In genomic region chr6:100904316-100904715, GRCh38 we compare ENCODE assay signal across 23 cellular contexts. TPM values are rescaled to one million over a fixed set of nuclear protein-coding genes. Genes with fewer than 3 reads are reported as not detected.
A peak's percentile ranks its signal among the peaks of the same experiment; 100 is the strongest.
DNase-seq lines count a peak whose midpoint lies in the region; ATAC-seq and TF ChIP-seq lines count a peak whose summit lies in the region.
"Had no signal": no experiment of that assay in that cellular context is flagged by ENCODE, and none has a peak within 500 bp of the region (broad histone marks: within the 10 kb centered on the region; RNA-seq: fewer than 3 reads in every experiment).

No MANE protein-coding gene starts in this region.

- H3K4me3 Mint-ChIP-seq in Calu3 (ENCODE audit: low read depth, unreplicated experiment) = peak overlapping the region; percentile 16
- H3K4me3 Mint-ChIP-seq: CD14-positive monocyte; CD4-positive, alpha-beta memory T cell; GM23338; H9 had no signal

- TF ChIP-seq CTCF in Calu3 (IDR thresholded peaks at IDR 0.05; ENCODE audit: unreplicated experiment) (no peak), foreskin keratinocyte (conservative IDR thresholded peaks at IDR 0.05) (no peak), mucosa of descending colon (IDR thresholded peaks at IDR 0.05) (no peak)

- H3K4me3 ChIP-seq in mucosa of descending colon = no peak overlapping the region
- H3K4me3 ChIP-seq: A549; BLaER1 treated with 17β-estradiol and CSF1 and Interleukin-3, amounts not matched to agents 10 nM and 100 nM; GM12878; GM23338 had no signal

- no peaks in the 10 kb centered on the region for H3K27me3 Mint-ChIP-seq in Calu3 (ENCODE audit: unreplicated experiment)

- peaks cover 27% of the 10 kb centered on the region for H3K4me1 Mint-ChIP-seq in Calu3 (ENCODE audit: low read depth, unreplicated experiment)
- H3K4me1 Mint-ChIP-seq: CD14-positive monocyte; CD4-positive, alpha-beta memory T cell had no signal

- CTCF ChIA-PET in Calu3 (lab: Charles Lee) = no interaction called here

- H3K9me3 ChIP-seq in mucosa of descending colon = no peaks in the 10 kb centered on the region
- H3K9me3 ChIP-seq: A549; BE2C; BLaER1 treated with 17β-estradiol and CSF1 and Interleukin-3, amounts not matched to agents 10 nM and 100 nM had no signal

- H3K27ac ChIP-seq in foreskin keratinocyte = no peak overlapping the region
- H3K27ac ChIP-seq: A549; BLaER1 treated with 17β-estradiol and CSF1 and Interleukin-3, amounts not matched to agents 10 nM and 100 nM had no signal

- DNase-seq in Calu3 (peak; percentile 34), foreskin keratinocyte (peak in 1 of 2 donors; percentile 4), mucosa of descending colon (no peak), SK-N-DZ (ENCODE audit: low spot score) (no peak), NCI-H2196 (lab: John Stamatoyannopoulos, UW; ENCODE audit: unreplicated experiment) (no peak)
- DNase-seq: 8988T; ACHN; AML-193; BE2C; CD4-positive, alpha-beta memory T cell; COR-L47; DMS 273 treated with DMSO at 0.1 percent for 48 hours; DMS79; EL; GDM1; H9 had no signal

- H3K36me3 Mint-ChIP-seq in Calu3 (ENCODE audit: insufficient read depth, unreplicated experiment) = no peaks in the 10 kb centered on the region
- H3K36me3 Mint-ChIP-seq: CD14-positive monocyte; CD4-positive, alpha-beta memory T cell had no signal

- H3K4me1 ChIP-seq in foreskin keratinocyte (no peaks in the 10 kb centered on the region), mucosa of descending colon (ENCODE audit: low read depth) (no peaks in the 10 kb centered on the region)
- H3K4me1 ChIP-seq: A549, BE2C had no signal

- intact Hi-C loops in Calu3 (cut with micrococcal nuclease; ENCODE audit: unreplicated experiment) (no loop called here), mucosa of descending colon (cut with DNase I, micrococcal nuclease) (no loop called here)

- H3K36me3 ChIP-seq in mucosa of descending colon (ENCODE audit: low read depth) = no peaks in the 10 kb centered on the region
- H3K36me3 ChIP-seq: BE2C; BLaER1 treated with 17β-estradiol and CSF1 and Interleukin-3, amounts not matched to agents 10 nM and 100 nM had no signal

- peaks cover 2% of the 10 kb centered on the region for H3K9me3 Mint-ChIP-seq in Calu3 (ENCODE audit: low read depth, unreplicated experiment)

- H3K27me3 ChIP-seq in foreskin keratinocyte = no peaks in the 10 kb centered on the region
- H3K27me3 ChIP-seq: BE2C; BLaER1 treated with 17β-estradiol and CSF1 and Interleukin-3, amounts not matched to agents 10 nM and 100 nM had no signal

- BruUV-seq in Calu3 (replicated peaks; lab: Mats Ljungman, UMichigan) = no TSS peak

- ATAC-seq in foreskin keratinocyte (peak; percentile 12), mucosa of descending colon (peak; percentile 35), GM19023 (IDR thresholded peaks at IDR 0.05; ENCODE audit: unreplicated experiment) (no peak)
- ATAC-seq: A549, GM12878, GM23338, HCT116 had no signal

- no peak overlapping the region for H3K27ac Mint-ChIP-seq in Calu3 (ENCODE audit: unreplicated experiment)
- H3K27ac Mint-ChIP-seq: CD14-positive monocyte; CD4-positive, alpha-beta memory T cell; GM23338 had no signal

RNA-seq across cellular contexts. Expression of gene ASCC3, which starts 23.2 kb away (rescaled TPM):
- total RNA-seq in Calu3 (2022) (40.5 and 45.6 TPM in 2 replicates), foreskin keratinocyte (63.2 and 64.6 TPM in 2 replicates), mucosa of descending colon (10 to 100 TPM; 24.6 to 28.5 (median 27.8) TPM)
- 26.4 and 31.5 TPM in 2 replicates for polyA plus RNA-seq in foreskin keratinocyte
- polyA plus RNA-seq in SK-N-DZ (2014; cell fraction: cytosol; rRNA removed) = 12.0 and 24.1 TPM in 2 replicates
- polyA plus RNA-seq in SK-N-DZ (2014; cell fraction: nucleus; rRNA removed) = 13.0 and 16.9 TPM in 2 replicates
